ENCODE assay signal across 11 cellular contexts in genomic region chr7:45007571-45008328, GRCh38. TPM values are rescaled to one million over a fixed set of nuclear protein-coding genes. Genes with fewer than 3 reads are reported as not detected.
DNase-seq lines count a peak whose midpoint lies in the region; ATAC-seq, FAIRE-seq and TF ChIP-seq lines count a peak whose summit lies in the region.
"Had no signal": no experiment of that assay in that cellular context is flagged by ENCODE, and none has a peak within 500 bp of the region (broad histone marks: within the 10 kb centered on the region; RNA-seq: fewer than 3 reads in every experiment).

No MANE protein-coding gene starts in this region.

- H3K4me3 ChIP-seq in DOHH2 (ENCODE audit: low read length) (0 out of 2 replicates have a peak overlapping the region, but pooled peaks have one; percentile 3), small intestine (ENCODE audit: low read depth in 1 of 2, low read length in 2 of 2) (no peak overlapping the region)
- H3K4me3 ChIP-seq: lung, suprapubic skin had no signal

- TF ChIP-seq CTCF in DOHH2 (IDR thresholded peaks at IDR 0.05; ENCODE audit: low read depth, low read length, poor library complexity, severe bottlenecking), result no peak
- no peak for TF ChIP-seq CTCF in GM13977 (IDR thresholded peaks at IDR 0.05; ENCODE audit: extremely low read depth, insufficient read depth, missing control alignments)
- TF ChIP-seq CTCF in CD14-positive monocyte (IDR thresholded peaks at IDR 0.05), result no peak

- peaks cover 25% of the 10 kb centered on the region for H4K20me1 ChIP-seq in DOHH2 (ENCODE audit: control insufficient read depth, insufficient read depth, low read depth, low read length)

- peaks cover 99% of the 10 kb centered on the region for H3K79me2 ChIP-seq in DOHH2 (ENCODE audit: control insufficient read depth, low read length)

- peaks cover 54% of the 10 kb centered on the region for H3K4me1 ChIP-seq in DOHH2 (ENCODE audit: control insufficient read depth, low read length)
- H3K4me1 ChIP-seq in small intestine (ENCODE audit: control insufficient read depth in 2 of 2, insufficient read depth in 1 of 2, low read depth in 1 of 2, low read length in 1 of 2), result no peaks in the 10 kb centered on the region

- no peak for DNase-seq in activated naive CD8-positive, alpha-beta T cell treated with anti-CD3 and anti-CD28 coated beads, Interleukin-2, amount 50 U/mL, for 24 hours
- no peak for DNase-seq in GM13977 (ENCODE audit: low spot score)
- no peak for DNase-seq in CD14-positive monocyte (ENCODE audit: low spot score)
- no peak for DNase-seq in NCI-H2171 (lab: John Stamatoyannopoulos, UW)
- DNase-seq in small intestine, result no peak

- H3K9me3 Mint-ChIP-seq in activated naive CD8-positive, alpha-beta T cell treated with anti-CD3 and anti-CD28 coated beads, Interleukin-2, amount 50 U/mL, for 24 hours, result no peaks in the 10 kb centered on the region
- no peaks in the 10 kb centered on the region for H3K9me3 Mint-ChIP-seq in CD14-positive monocyte

- intact Hi-C loops in CD14-positive monocyte (cut with micrococcal nuclease), result loop anchor here in 1 of 2 donors (10.0 kb wide), 1 partner anchor 263 kb away; the partner anchor contains the start of gene ZMIZ2

- H3K27ac ChIP-seq in DOHH2 (ENCODE audit: low read depth, low read length) (peak overlapping the region; percentile 39), small intestine (ENCODE audit: low read depth in 1 of 2, low read length in 1 of 2) (no peak overlapping the region)
- H3K27ac ChIP-seq: suprapubic skin had no signal

- H3K27ac Mint-ChIP-seq in activated naive CD8-positive, alpha-beta T cell treated with anti-CD3 and anti-CD28 coated beads, Interleukin-2, amount 50 U/mL, for 24 hours, result peak overlapping the region; percentile 87
- H3K27ac Mint-ChIP-seq in CD14-positive monocyte, result peak overlapping the region in 1 of 7 donors; percentile 35

- H3K27me3 ChIP-seq in DOHH2 (ENCODE audit: control insufficient read depth, low read length) (no peaks in the 10 kb centered on the region), small intestine (ENCODE audit: control insufficient read depth in 2 of 2, insufficient read depth in 2 of 2, low read length in 2 of 2) (no peaks in the 10 kb centered on the region)
- H3K27me3 ChIP-seq: suprapubic skin had no signal

- peaks cover 60% of the 10 kb centered on the region for H3K4me1 Mint-ChIP-seq in activated naive CD8-positive, alpha-beta T cell treated with anti-CD3 and anti-CD28 coated beads, Interleukin-2, amount 50 U/mL, for 24 hours
- peaks cover 9% of the 10 kb centered on the region for H3K4me1 Mint-ChIP-seq in CD14-positive monocyte

- peak; percentile 63 for ATAC-seq in GM19463 (IDR thresholded peaks at IDR 0.05; ENCODE audit: unreplicated experiment)
- ATAC-seq in HG03108 (IDR thresholded peaks at IDR 0.05; ENCODE audit: unreplicated experiment), result peak; percentile 61
- ATAC-seq in activated naive CD8-positive, alpha-beta T cell treated with anti-CD3 and anti-CD28 coated beads, Interleukin-2, amount 50 U/mL, for 24 hours, result peak; percentile 46

- in situ Hi-C loops in GM13977 (cut with MboI; ENCODE audit: low pct_unique_long_range_greater_than_20kb, low sequenced_read_pairs, unreplicated experiment), result no loop called here

- no peak for FAIRE-seq in small intestine (lab: Jason Lieb, UNC)
- FAIRE-seq: TTC549 had no signal

- H3F3A ChIP-seq in DOHH2 (ENCODE audit: control insufficient read depth, insufficient read depth), result peaks cover 10% of the 10 kb centered on the region

- H3K4me2 ChIP-seq in DOHH2 (ENCODE audit: low read length), result peak overlapping the region; percentile 35

- peaks cover 41% of the 10 kb centered on the region for H3K36me3 Mint-ChIP-seq in activated naive CD8-positive, alpha-beta T cell treated with anti-CD3 and anti-CD28 coated beads, Interleukin-2, amount 50 U/mL, for 24 hours (ENCODE audit: low read depth)
- peaks cover 17 to 45% of the 10 kb centered on the region in 2 donors for H3K36me3 Mint-ChIP-seq in CD14-positive monocyte

- 91 to 95% (median 94%) methylated on average over 7 of the region's 7 CpGs for whole genome bisulfite sequencing in small intestine, 3 donors

- no peaks in the 10 kb centered on the region for H3K27me3 Mint-ChIP-seq in activated naive CD8-positive, alpha-beta T cell treated with anti-CD3 and anti-CD28 coated beads, Interleukin-2, amount 50 U/mL, for 24 hours
- peaks cover 0 to 1% (median 0%) of the 10 kb centered on the region in 3 donors for H3K27me3 Mint-ChIP-seq in CD14-positive monocyte (ENCODE audit: low read depth in 3 of 3)

- no peaks in the 10 kb centered on the region for H3K9me2 ChIP-seq in DOHH2 (replicated peaks; ENCODE audit: control insufficient read depth, low read length)

- no peaks in the 10 kb centered on the region for H3K9me3 ChIP-seq in DOHH2 (ENCODE audit: control insufficient read depth, insufficient read depth, low read length)
- no peaks in the 10 kb centered on the region for H3K9me3 ChIP-seq in small intestine (ENCODE audit: control insufficient read depth, low read depth)
- H3K9me3 ChIP-seq: suprapubic skin had no signal

- H3K36me3 ChIP-seq in DOHH2 (ENCODE audit: control insufficient read depth, low read length) (peaks cover 80% of the 10 kb centered on the region), small intestine (ENCODE audit: control insufficient read depth in 2 of 2, insufficient read depth in 2 of 2, low read length in 2 of 2) (peaks cover 0 to 4% of the 10 kb centered on the region in 2 donors)

- H3K4me3 Mint-ChIP-seq in activated naive CD8-positive, alpha-beta T cell treated with anti-CD3 and anti-CD28 coated beads, Interleukin-2, amount 50 U/mL, for 24 hours, result peak overlapping the region; percentile 34
- no peak overlapping the region for H3K4me3 Mint-ChIP-seq in CD14-positive monocyte

RNA-seq across cellular contexts. Expression of gene CCM2, which starts 7.7 kb away (rescaled TPM):
- polyA plus RNA-seq in CD14-positive monocyte (10 to 100 TPM; 38.5 to 51.4 TPM), small intestine (10 to 100 TPM; 23.5 to 32.3 (median 25.9) TPM)

RNA-seq across cellular contexts. Expression of gene MYO1G, which starts 28.9 kb away (rescaled TPM):
- polyA plus RNA-seq in CD14-positive monocyte (100 to 1,000 TPM; 119 to 135 TPM), small intestine (1 to 10 TPM; 1.3 to 4.1 (median 2.1) TPM)

Comparison
In these comparisons a context has a peak if more than half of its experiments do, and no peak if none do; other contexts are left out.
1. RNA of gene MYO1G, which starts 28.9 kb away (polyA plus RNA-seq): 119 to 135 TPM in CD14-positive monocyte; 1.3 to 4.1 TPM in small intestine; every median in the first group is over 10 times any median in the second.
2. Peak in every context shown above with its lines, with median percentiles within 50 percentile points of each other: ATAC-seq.